21 cellular contexts compared by ENCODE assay signal in the genomic region with DNA sequence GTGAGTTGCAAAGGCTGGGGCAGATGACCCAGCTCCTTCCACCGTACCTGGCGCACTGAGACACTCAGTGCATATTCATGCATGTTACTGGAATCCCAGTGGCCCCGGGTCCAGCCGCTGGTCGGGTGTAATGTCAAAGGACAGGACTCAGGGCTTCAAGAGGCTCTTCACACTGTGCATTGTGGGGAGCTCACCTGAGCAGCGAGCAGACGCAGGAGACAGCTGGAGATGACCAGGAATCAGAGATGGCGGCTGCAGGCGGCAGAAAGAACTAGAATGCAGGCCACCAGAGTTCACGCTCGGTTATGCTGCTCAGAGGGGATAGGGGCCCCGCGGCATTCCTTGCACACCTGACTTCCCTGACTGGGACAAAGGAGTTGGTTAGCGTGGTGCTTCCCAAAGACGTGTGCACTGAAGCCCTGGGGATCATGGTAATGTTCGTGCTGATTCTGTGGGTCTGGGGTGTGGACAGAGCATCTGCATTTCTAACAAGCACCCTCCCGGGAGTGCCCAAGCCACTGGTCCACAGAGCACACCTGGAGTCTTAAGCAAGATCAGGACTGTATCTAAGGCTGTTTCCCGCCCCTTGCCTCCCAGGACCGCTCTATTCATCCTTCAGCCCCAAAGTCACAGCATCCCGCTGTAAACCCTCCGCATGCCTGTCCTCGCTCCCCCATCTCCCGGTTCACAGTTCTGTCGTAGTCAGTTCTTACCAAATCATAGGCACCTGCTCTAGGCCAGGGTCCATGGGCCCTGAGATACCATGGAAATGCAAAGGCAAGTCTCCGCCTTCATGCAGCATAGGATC.
A peak's percentile ranks its signal among the peaks of the same experiment; 100 is the strongest.
DNase-seq lines count a peak whose midpoint lies in the region; ATAC-seq and TF ChIP-seq lines count a peak whose summit lies in the region.
"Had no signal": no experiment of that assay in that cellular context is flagged by ENCODE, and none has a peak within 500 bp of the region (broad histone marks: within the 10 kb centered on the region; RNA-seq: fewer than 3 reads in every experiment).

No MANE protein-coding gene starts in this region.

- intact Hi-C loops in natural killer cell (cut with micrococcal nuclease) = no loop called here
- intact Hi-C loops in spleen (cut with DNase I; ENCODE audit: low total_unique reads) = no loop called here

- WGBS in spleen, 5 donors = 95 to 98% (median 97%) methylated on average over 25 of the region's 25 CpGs

- TF ChIP-seq CTCF in HL-60 (IDR thresholded peaks at IDR 0.05; ENCODE audit: insufficient read depth, low read length) (no peak), natural killer cell (IDR thresholded peaks at IDR 0.05) (no peak), spleen (IDR thresholded peaks at IDR 0.05 in 8 of 11, conservative IDR thresholded peaks at IDR 0.05 in 3 of 11) (no peak)

- no peaks in the 10 kb centered on the region for H3K9me3 Mint-ChIP-seq in activated T-cell treated with anti-CD3 and anti-CD28 coated beads, Interleukin-2, amount 50 U/mL, for 24 hours
- H3K9me3 Mint-ChIP-seq in natural killer cell = no peaks in the 10 kb centered on the region

- H3K36me3 Mint-ChIP-seq in activated T-cell treated with anti-CD3 and anti-CD28 coated beads, Interleukin-2, amount 50 U/mL, for 24 hours (ENCODE audit: low read depth) = peaks cover 95% of the 10 kb centered on the region
- H3K36me3 Mint-ChIP-seq in natural killer cell = peaks cover 17% of the 10 kb centered on the region

- no peak overlapping the region for H3K4me3 Mint-ChIP-seq in activated T-cell treated with anti-CD3 and anti-CD28 coated beads, Interleukin-2, amount 50 U/mL, for 24 hours
- peak overlapping the region; percentile 37 for H3K4me3 Mint-ChIP-seq in natural killer cell
- H3K4me3 Mint-ChIP-seq: B cell had no signal

- H3K27ac ChIP-seq in HL-60 (replicated peaks) (peak overlapping the region; percentile 64), spleen (peak overlapping the region in 7 of 8 donors; percentile 76 to 96 (median 91))
- H3K27ac ChIP-seq: 22Rv1 had no signal

- DNase-seq in activated T-cell treated with anti-CD3 and anti-CD28 coated beads, Interleukin-2, amount 50 U/mL, for 24 hours = no peak
- DNase-seq in activated T-cell treated with anti-CD3 and anti-CD28 coated beads, Interleukin-2, amount 50 U/mL, for 48 hours = no peak
- DNase-seq in HL-60 (ENCODE audit: low read depth in 1 of 2, low spot score in 1 of 2) (no peak), natural killer cell (no peak), spleen (peak; percentile 72), cerebellar cortex (ENCODE audit: low spot score) (no peak), NCI-H187 (lab: John Stamatoyannopoulos, UW) (no peak), retina (no peak)
- DNase-seq: DMS 273 treated with DMSO at 0.1 percent for 48 hours, GDM1, GOT3, MV-4-11, NCI-H1417 treated with DMSO at 0.1 percent for 48 hours, NCI-H2029, NCI-H2171, NCI-H446 treated with DMSO at 0.1 percent for 48 hours, NCI-H774 had no signal

- peaks cover 0 to 98% (median 64%) of the 10 kb centered on the region in 6 donors for H3K36me3 ChIP-seq in spleen

- no peaks in the 10 kb centered on the region for H3K9me3 ChIP-seq in spleen

- no peak for TF ChIP-seq POLR2A in spleen (IDR thresholded peaks at IDR 0.05)

- H3K27ac Mint-ChIP-seq in activated T-cell treated with anti-CD3 and anti-CD28 coated beads, Interleukin-2, amount 50 U/mL, for 24 hours = peak overlapping the region; percentile 66
- H3K27ac Mint-ChIP-seq in natural killer cell = peak overlapping the region; percentile 85 to 88
- H3K27ac Mint-ChIP-seq: B cell had no signal

- no peaks in the 10 kb centered on the region for H3K27me3 Mint-ChIP-seq in activated T-cell treated with anti-CD3 and anti-CD28 coated beads, Interleukin-2, amount 50 U/mL, for 24 hours
- H3K27me3 Mint-ChIP-seq in natural killer cell (ENCODE audit: low read depth in 2 of 2) = no peaks in the 10 kb centered on the region
- H3K27me3 Mint-ChIP-seq: B cell had no signal

- ATAC-seq in natural killer cell = no peak
- ATAC-seq: GM12878, K562 had no signal

- H3K4me3 ChIP-seq in HL-60 (replicated peaks; ENCODE audit: insufficient read depth, low read length) = no peak overlapping the region
- H3K4me3 ChIP-seq in spleen = peak overlapping the region in 1 of 8 donors; percentile 26
- H3K4me3 ChIP-seq: GM12878, K562 had no signal

- H3K4me1 Mint-ChIP-seq in activated T-cell treated with anti-CD3 and anti-CD28 coated beads, Interleukin-2, amount 50 U/mL, for 24 hours (ENCODE audit: low read depth) = peaks cover 58% of the 10 kb centered on the region
- peaks cover 80 to 82% of the 10 kb centered on the region in 2 donors for H3K4me1 Mint-ChIP-seq in natural killer cell

- peaks cover 10 to 97% (median 49%) of the 10 kb centered on the region in 6 donors for H3K4me1 ChIP-seq in spleen

- H3K27me3 ChIP-seq in HL-60 (ENCODE audit: insufficient read depth, poor library complexity, severe bottlenecking) = no peaks in the 10 kb centered on the region
- no peaks in the 10 kb centered on the region for H3K27me3 ChIP-seq in spleen (replicated peaks in 1 of 7)
